ENCODE assay signal across 41 cellular contexts in the genomic region with DNA sequence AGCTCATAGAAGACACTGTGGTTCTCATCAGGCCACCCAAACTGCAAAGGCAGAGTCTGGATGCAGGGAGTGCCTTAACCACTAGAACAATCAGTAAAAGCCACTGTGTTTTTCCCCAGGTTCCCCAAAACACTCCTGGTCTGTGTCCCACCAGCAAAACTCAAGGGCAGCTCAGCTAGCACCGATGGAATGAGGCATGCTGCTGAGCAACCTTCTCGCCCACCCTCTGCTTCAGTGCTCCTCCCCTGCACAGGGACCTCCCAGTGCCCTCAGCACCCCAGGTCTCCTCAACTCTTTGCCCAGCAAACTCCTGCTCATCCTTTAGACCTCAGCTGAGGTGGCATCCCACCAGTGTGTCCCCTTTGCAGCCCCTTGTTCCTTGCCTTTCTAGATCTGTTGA. TPM values are rescaled to one million over a fixed set of nuclear protein-coding genes. Genes with fewer than 3 reads are reported as not detected.
"Had no signal": no experiment of that assay in that cellular context is flagged by ENCODE, and none has a peak within 500 bp of the region (broad histone marks: within the 10 kb centered on the region; RNA-seq: fewer than 3 reads in every experiment).

No MANE protein-coding gene starts in this region.

- H3K27me3 Mint-ChIP-seq: activated CD4-positive, alpha-beta T cell treated with anti-CD3 and anti-CD28 coated beads for 36 hours; activated naive CD4-positive, alpha-beta T cell treated with anti-CD3 and anti-CD28 coated beads, Interleukin-2, amount 50 U/mL, for 24 hours; activated naive CD8-positive, alpha-beta T cell treated with anti-CD3 and anti-CD28 coated beads for 36 hours had no signal

- H3K9me3 Mint-ChIP-seq: activated B cell treated with CpG ODN at 0.5 μM for 24 hours; activated CD4-positive, alpha-beta memory T cell treated with anti-CD3 and anti-CD28 coated beads for 36 hours; activated CD4-positive, alpha-beta T cell treated with anti-CD3 and anti-CD28 coated beads, Interleukin-2, amount 10 ng/mL, durations not matched to agents 24 days and 14 days; activated naive CD4-positive, alpha-beta T cell treated with anti-CD3 and anti-CD28 coated beads for 36 hours; activated naive CD4-positive, alpha-beta T cell treated with anti-CD3 and anti-CD28 coated beads, Interleukin-2, amount 50 U/mL, for 24 hours; activated naive CD8-positive, alpha-beta T cell treated with anti-CD3 and anti-CD28 coated beads for 36 hours; activated naive CD8-positive, alpha-beta T cell treated with anti-CD3 and anti-CD28 coated beads, Interleukin-2, amount 50 U/mL, for 24 hours; activated T-helper 1 cell treated with anti-CD3 and anti-CD28 coated beads, Interleukin-12 subunit alpha, Interleukin-12 subunit beta, Interleukin-2, Interleukin-4 antibody, amounts not matched to agents 30 ng/mL and 10 ng/mL and 1 ng/mL, durations not matched to agents 14 hours and 24 hours and 36 hours; activated T-helper 2 cell treated with anti-CD3 and anti-CD28 coated beads, Interferon-gamma antibody, Interleukin-2, Interleukin-4, amounts not matched to agents 10 μg/mL and 5 μg/mL and 100 μg/mL, durations not matched to agents 14 hours and 24 hours and 36 hours; T-helper 2 cell treated with Interferon-gamma antibody and Interleukin-4, amounts not matched to agents 5 μg/mL and 100 μg/mL, for 36 hours had no signal

- H3K36me3 ChIP-seq: adrenal gland, colonic mucosa, esophagus squamous epithelium, gastroesophageal sphincter, WERI-Rb-1 had no signal

- DNase-seq: activated B cell treated with CpG ODN at 0.5 μM for 24 hours; activated CD4-positive, alpha-beta memory T cell treated with anti-CD3 and anti-CD28 coated beads for 36 hours; activated CD4-positive, alpha-beta T cell treated with anti-CD3 and anti-CD28 coated beads for 36 hours; activated CD4-positive, alpha-beta T cell treated with anti-CD3 and anti-CD28 coated beads, Interleukin-2, amount 10 ng/mL, durations not matched to agents 24 days and 14 days; activated CD8-positive, alpha-beta memory T cell treated with anti-CD3 and anti-CD28 coated beads, Interleukin-2, amount 10 ng/mL, durations not matched to agents 7 days and 5 days; activated CD8-positive, alpha-beta memory T cell treated with anti-CD3 and anti-CD28 coated beads, Interleukin-2, amount 50 U/mL, for 4 hours; activated CD8-positive, alpha-beta T cell treated with anti-CD3 and anti-CD28 coated beads, Interleukin-2, amount 10 ng/mL, durations not matched to agents 7 days and 5 days; activated effector memory CD4-positive, alpha-beta T cell treated with anti-CD3 and anti-CD28 coated beads, Interleukin-2, amount 50 U/mL, for 16 hours; activated naive CD4-positive, alpha-beta T cell treated with anti-CD3 and anti-CD28 coated beads for 36 hours; activated naive CD8-positive, alpha-beta T cell treated with anti-CD3 and anti-CD28 coated beads for 36 hours; activated naive CD8-positive, alpha-beta T cell treated with anti-CD3 and anti-CD28 coated beads, Interleukin-2, amount 50 U/mL, for 24 hours; activated T-cell treated with anti-CD3 and anti-CD28 coated beads, Interleukin-2, amount 50 U/mL, for 1 hour; activated T-cell treated with anti-CD3 and anti-CD28 coated beads, Interleukin-2, amount 50 U/mL, for 48 hours; amygdala; aorta; body of pancreas; central memory CD4-positive, alpha-beta T cell; cerebellar nuclear complex; colonic mucosa; effector CD8-positive, alpha-beta T cell; esophagus squamous epithelium; foreskin melanocyte; T-helper 1 cell; T-helper 17 cell; T1000; WERI-Rb-1 had no signal

- H3K27me3 ChIP-seq: body of pancreas, colonic mucosa had no signal

- H3K27ac ChIP-seq: adrenal gland, colonic mucosa, epithelial cell of prostate, gastroesophageal sphincter, WERI-Rb-1 had no signal

- H3K4me1 ChIP-seq: adrenal gland, colonic mucosa, gastroesophageal sphincter had no signal

- H3K27ac Mint-ChIP-seq: activated B cell treated with CpG ODN at 0.5 μM for 24 hours; activated CD4-positive, alpha-beta memory T cell treated with anti-CD3 and anti-CD28 coated beads for 36 hours; activated CD4-positive, alpha-beta T cell treated with anti-CD3 and anti-CD28 coated beads for 36 hours; activated CD4-positive, alpha-beta T cell treated with anti-CD3 and anti-CD28 coated beads, Interleukin-2, amount 10 ng/mL, durations not matched to agents 24 days and 14 days; activated CD8-positive, alpha-beta memory T cell treated with anti-CD3 and anti-CD28 coated beads, Interleukin-2, amount 10 ng/mL, durations not matched to agents 7 days and 5 days; activated CD8-positive, alpha-beta T cell treated with anti-CD3 and anti-CD28 coated beads, Interleukin-2, amount 10 ng/mL, durations not matched to agents 7 days and 5 days; activated naive CD4-positive, alpha-beta T cell treated with anti-CD3 and anti-CD28 coated beads for 36 hours; activated naive CD4-positive, alpha-beta T cell treated with anti-CD3 and anti-CD28 coated beads, Interleukin-2, amount 50 U/mL, for 24 hours; activated naive CD8-positive, alpha-beta T cell treated with anti-CD3 and anti-CD28 coated beads for 36 hours; activated naive CD8-positive, alpha-beta T cell treated with anti-CD3 and anti-CD28 coated beads, Interleukin-2, amount 50 U/mL, for 24 hours; activated T-helper 1 cell treated with anti-CD3 and anti-CD28 coated beads, Interleukin-12 subunit alpha, Interleukin-12 subunit beta, Interleukin-2, Interleukin-4 antibody, amounts not matched to agents 30 ng/mL and 10 ng/mL and 1 ng/mL, durations not matched to agents 14 hours and 24 hours and 36 hours; activated T-helper 2 cell treated with anti-CD3 and anti-CD28 coated beads, Interferon-gamma antibody, Interleukin-2, Interleukin-4, amounts not matched to agents 10 μg/mL and 5 μg/mL and 100 μg/mL, durations not matched to agents 14 hours and 24 hours and 36 hours; T-helper 2 cell treated with Interferon-gamma antibody and Interleukin-4, amounts not matched to agents 5 μg/mL and 100 μg/mL, for 36 hours had no signal

- H3K36me3 Mint-ChIP-seq: activated CD4-positive, alpha-beta memory T cell treated with anti-CD3 and anti-CD28 coated beads for 36 hours; activated CD8-positive, alpha-beta memory T cell treated with anti-CD3 and anti-CD28 coated beads, Interleukin-2, amount 10 ng/mL, durations not matched to agents 7 days and 5 days; activated naive CD4-positive, alpha-beta T cell treated with anti-CD3 and anti-CD28 coated beads, Interleukin-2, amount 50 U/mL, for 24 hours; activated naive CD8-positive, alpha-beta T cell treated with anti-CD3 and anti-CD28 coated beads for 36 hours had no signal

- H3K4me3 ChIP-seq: adrenal gland, body of pancreas, colonic mucosa, esophagus squamous epithelium, gastroesophageal sphincter had no signal

- H3K4me3 Mint-ChIP-seq: activated B cell treated with CpG ODN at 0.5 μM for 24 hours; activated CD4-positive, alpha-beta memory T cell treated with anti-CD3 and anti-CD28 coated beads for 36 hours; activated CD4-positive, alpha-beta T cell treated with anti-CD3 and anti-CD28 coated beads for 36 hours; activated CD4-positive, alpha-beta T cell treated with anti-CD3 and anti-CD28 coated beads, Interleukin-2, amount 10 ng/mL, durations not matched to agents 24 days and 14 days; activated CD8-positive, alpha-beta memory T cell treated with anti-CD3 and anti-CD28 coated beads, Interleukin-2, amount 10 ng/mL, durations not matched to agents 7 days and 5 days; activated CD8-positive, alpha-beta T cell treated with anti-CD3 and anti-CD28 coated beads, Interleukin-2, amount 10 ng/mL, durations not matched to agents 7 days and 5 days; activated naive CD4-positive, alpha-beta T cell treated with anti-CD3 and anti-CD28 coated beads for 36 hours; activated naive CD4-positive, alpha-beta T cell treated with anti-CD3 and anti-CD28 coated beads, Interleukin-2, amount 50 U/mL, for 24 hours; activated naive CD8-positive, alpha-beta T cell treated with anti-CD3 and anti-CD28 coated beads for 36 hours; activated naive CD8-positive, alpha-beta T cell treated with anti-CD3 and anti-CD28 coated beads, Interleukin-2, amount 50 U/mL, for 24 hours; activated T-helper 1 cell treated with anti-CD3 and anti-CD28 coated beads, Interleukin-12 subunit alpha, Interleukin-12 subunit beta, Interleukin-2, Interleukin-4 antibody, amounts not matched to agents 30 ng/mL and 10 ng/mL and 1 ng/mL, durations not matched to agents 14 hours and 24 hours and 36 hours; T-helper 17 cell; T-helper 2 cell treated with Interferon-gamma antibody and Interleukin-4, amounts not matched to agents 5 μg/mL and 100 μg/mL, for 36 hours had no signal

- H3K9me3 ChIP-seq: adrenal gland, body of pancreas, colonic mucosa, esophagus squamous epithelium, gastroesophageal sphincter had no signal

- ATAC-seq: activated CD4-positive, alpha-beta T cell treated with anti-CD3 and anti-CD28 coated beads for 36 hours; activated CD4-positive, CD25-positive, alpha-beta regulatory T cell treated with anti-CD3 and anti-CD28 coated beads, Interleukin-2, amount 50 U/mL, for 24 hours; activated CD8-positive, alpha-beta memory T cell treated with anti-CD3 and anti-CD28 coated beads, Interleukin-2, amount 10 ng/mL, durations not matched to agents 7 days and 5 days; activated CD8-positive, alpha-beta T cell treated with anti-CD3 and anti-CD28 coated beads, Interleukin-2, amount 10 ng/mL, durations not matched to agents 7 days and 5 days; activated naive CD8-positive, alpha-beta T cell treated with anti-CD3 and anti-CD28 coated beads, Interleukin-2, amount 50 U/mL, for 24 hours; gastroesophageal sphincter; T-helper 17 cell had no signal

- H3K4me1 Mint-ChIP-seq: activated B cell treated with CpG ODN at 0.5 μM for 24 hours; activated CD4-positive, alpha-beta T cell treated with anti-CD3 and anti-CD28 coated beads for 36 hours; activated CD4-positive, alpha-beta T cell treated with anti-CD3 and anti-CD28 coated beads, Interleukin-2, amount 10 ng/mL, durations not matched to agents 24 days and 14 days; activated CD8-positive, alpha-beta memory T cell treated with anti-CD3 and anti-CD28 coated beads, Interleukin-2, amount 10 ng/mL, durations not matched to agents 7 days and 5 days; activated naive CD8-positive, alpha-beta T cell treated with anti-CD3 and anti-CD28 coated beads for 36 hours; activated naive CD8-positive, alpha-beta T cell treated with anti-CD3 and anti-CD28 coated beads, Interleukin-2, amount 50 U/mL, for 24 hours had no signal

- FAIRE-seq: endometrium, endothelial cell of umbilical vein had no signal

RNA-seq across cellular contexts. Expression of a gene that starts 4.0 kb away (rescaled TPM):
- total RNA-seq: activated B cell treated with CpG ODN at 0.5 μM for 24 hours; activated CD4-positive, alpha-beta memory T cell treated with anti-CD3 and anti-CD28 coated beads for 36 hours; activated CD4-positive, alpha-beta T cell treated with anti-CD3 and anti-CD28 coated beads for 36 hours; activated CD4-positive, alpha-beta T cell treated with anti-CD3 and anti-CD28 coated beads, Interleukin-2, amount 10 ng/mL, durations not matched to agents 24 days and 14 days; activated CD8-positive, alpha-beta memory T cell treated with anti-CD3 and anti-CD28 coated beads for 36 hours; activated CD8-positive, alpha-beta memory T cell treated with anti-CD3 and anti-CD28 coated beads, Interleukin-2, amount 10 ng/mL, durations not matched to agents 7 days and 5 days; activated CD8-positive, alpha-beta T cell treated with anti-CD3 and anti-CD28 coated beads, Interleukin-2, amount 10 ng/mL, durations not matched to agents 7 days and 5 days; activated naive CD4-positive, alpha-beta T cell treated with anti-CD3 and anti-CD28 coated beads for 36 hours; activated naive CD8-positive, alpha-beta T cell treated with anti-CD3 and anti-CD28 coated beads for 36 hours; activated T-helper 1 cell treated with anti-CD3 and anti-CD28 coated beads, Interleukin-12 subunit alpha, Interleukin-12 subunit beta, Interleukin-2, Interleukin-4 antibody, amounts not matched to agents 30 ng/mL and 10 ng/mL and 1 ng/mL, durations not matched to agents 14 hours and 24 hours and 36 hours; activated T-helper 2 cell treated with anti-CD3 and anti-CD28 coated beads, Interferon-gamma antibody, Interleukin-2, Interleukin-4, amounts not matched to agents 10 μg/mL and 5 μg/mL and 100 μg/mL, durations not matched to agents 14 hours and 24 hours and 36 hours; adrenal gland; aorta; body of pancreas; colonic mucosa; dermis microvascular lymphatic vessel endothelial cell; endothelial cell of umbilical vein; esophagus squamous epithelium; fibroblast of lung; fibroblast of villous mesenchyme; gastroesophageal sphincter; glomerular endothelial cell; T-helper 17 cell had no signal
- polyA plus RNA-seq: adrenal gland, aorta, endothelial cell of umbilical vein, fibroblast of lung had no signal

RNA-seq across cellular contexts. Expression of a gene that starts 19.2 kb away (rescaled TPM):
- total RNA-seq: activated B cell treated with CpG ODN at 0.5 μM for 24 hours; activated CD4-positive, alpha-beta memory T cell treated with anti-CD3 and anti-CD28 coated beads for 36 hours; activated CD4-positive, alpha-beta T cell treated with anti-CD3 and anti-CD28 coated beads for 36 hours; activated CD4-positive, alpha-beta T cell treated with anti-CD3 and anti-CD28 coated beads, Interleukin-2, amount 10 ng/mL, durations not matched to agents 24 days and 14 days; activated CD8-positive, alpha-beta memory T cell treated with anti-CD3 and anti-CD28 coated beads for 36 hours; activated CD8-positive, alpha-beta memory T cell treated with anti-CD3 and anti-CD28 coated beads, Interleukin-2, amount 10 ng/mL, durations not matched to agents 7 days and 5 days; activated CD8-positive, alpha-beta T cell treated with anti-CD3 and anti-CD28 coated beads, Interleukin-2, amount 10 ng/mL, durations not matched to agents 7 days and 5 days; activated naive CD4-positive, alpha-beta T cell treated with anti-CD3 and anti-CD28 coated beads for 36 hours; activated naive CD8-positive, alpha-beta T cell treated with anti-CD3 and anti-CD28 coated beads for 36 hours; activated T-helper 1 cell treated with anti-CD3 and anti-CD28 coated beads, Interleukin-12 subunit alpha, Interleukin-12 subunit beta, Interleukin-2, Interleukin-4 antibody, amounts not matched to agents 30 ng/mL and 10 ng/mL and 1 ng/mL, durations not matched to agents 14 hours and 24 hours and 36 hours; body of pancreas; dermis microvascular lymphatic vessel endothelial cell; endothelial cell of umbilical vein; fibroblast of lung; fibroblast of villous mesenchyme; gastroesophageal sphincter; glomerular endothelial cell had no signal
- polyA plus RNA-seq: adrenal gland, aorta, endothelial cell of umbilical vein, fibroblast of lung had no signal

RNA-seq across cellular contexts. Expression of a gene that starts 47.4 kb away (rescaled TPM):
- total RNA-seq: activated B cell treated with CpG ODN at 0.5 μM for 24 hours; activated CD4-positive, alpha-beta memory T cell treated with anti-CD3 and anti-CD28 coated beads for 36 hours; activated CD4-positive, alpha-beta T cell treated with anti-CD3 and anti-CD28 coated beads for 36 hours; activated CD4-positive, alpha-beta T cell treated with anti-CD3 and anti-CD28 coated beads, Interleukin-2, amount 10 ng/mL, durations not matched to agents 24 days and 14 days; activated CD8-positive, alpha-beta memory T cell treated with anti-CD3 and anti-CD28 coated beads for 36 hours; activated CD8-positive, alpha-beta memory T cell treated with anti-CD3 and anti-CD28 coated beads, Interleukin-2, amount 10 ng/mL, durations not matched to agents 7 days and 5 days; activated naive CD4-positive, alpha-beta T cell treated with anti-CD3 and anti-CD28 coated beads for 36 hours; activated naive CD8-positive, alpha-beta T cell treated with anti-CD3 and anti-CD28 coated beads for 36 hours; activated T-helper 1 cell treated with anti-CD3 and anti-CD28 coated beads, Interleukin-12 subunit alpha, Interleukin-12 subunit beta, Interleukin-2, Interleukin-4 antibody, amounts not matched to agents 30 ng/mL and 10 ng/mL and 1 ng/mL, durations not matched to agents 14 hours and 24 hours and 36 hours; activated T-helper 2 cell treated with anti-CD3 and anti-CD28 coated beads, Interferon-gamma antibody, Interleukin-2, Interleukin-4, amounts not matched to agents 10 μg/mL and 5 μg/mL and 100 μg/mL, durations not matched to agents 14 hours and 24 hours and 36 hours; adrenal gland; aorta; body of pancreas; colonic mucosa; dermis microvascular lymphatic vessel endothelial cell; endothelial cell of umbilical vein; fibroblast of lung; fibroblast of villous mesenchyme; gastroesophageal sphincter; glomerular endothelial cell; T-helper 17 cell had no signal
- polyA plus RNA-seq: endothelial cell of umbilical vein, fibroblast of lung had no signal
